1 cellular context compared by ENCODE assay signal in genomic region chr19:56121180-56122167, GRCh38.
TF ChIP-seq lines count a peak whose summit lies in the region.

Gene ZNF787, minus strand, starts transcription at chr19:56121295. Its CDS starts 18,078 bp downstream, at chr19:56103217.

TF ChIP-seq in HepG2, 621 proteins besides CTCF, POLR2A, EP300 and RAD21 (continued from another document and continues in another):
- TF ChIP-seq PATZ1 (CRISPR knock-in tag; IDR thresholded peaks at IDR 0.05) (peak; percentile 95), NFRKB (IDR thresholded peaks at IDR 0.05) (no peak), CREM (IDR thresholded peaks at IDR 0.05) (no peak; the same call in 1 of the 2 replicates), CREM (CRISPR knock-in tag; IDR thresholded peaks at IDR 0.05) (no peak), ZNF749 (CRISPR knock-in tag; IDR thresholded peaks at IDR 0.05; ENCODE audit: borderline replicate concordance) (no peak), ZNF275 (CRISPR knock-in tag; IDR thresholded peaks at IDR 0.05; ENCODE audit: borderline replicate concordance) (peak; percentile 32), ZNF678 (CRISPR knock-in tag; IDR thresholded peaks at IDR 0.05) (no peak), MED1 (CRISPR knock-in tag; IDR thresholded peaks at IDR 0.05) (peak; percentile 56), ZNF350 (CRISPR knock-in tag; IDR thresholded peaks at IDR 0.05; ENCODE audit: borderline replicate concordance, low read depth) (peak; percentile 94; the same call in 1 of the 2 replicates), ZFP37 (CRISPR knock-in tag; IDR thresholded peaks at IDR 0.05; ENCODE audit: borderline replicate concordance) (no peak), ELK4 (CRISPR knock-in tag; IDR thresholded peaks at IDR 0.05; ENCODE audit: borderline replicate concordance) (0 out of 2 replicates have a peak, but pooled peaks have one; percentile 30), ZNF460 (CRISPR knock-in tag; IDR thresholded peaks at IDR 0.05; ENCODE audit: borderline replicate concordance) (peak; percentile 56; the same call in 1 of the 2 replicates), NR0B2 (CRISPR knock-in tag; IDR thresholded peaks at IDR 0.05) (no peak), ZNF383 (CRISPR knock-in tag; IDR thresholded peaks at IDR 0.05; ENCODE audit: borderline replicate concordance) (no peak), CBX2 (IDR thresholded peaks at IDR 0.05; ENCODE audit: low read depth, low read length) (no peak), CBX2 (CRISPR knock-in tag; IDR thresholded peaks at IDR 0.05; ENCODE audit: low read depth) (no peak), HMGXB3 (CRISPR knock-in tag; IDR thresholded peaks at IDR 0.05; ENCODE audit: borderline replicate concordance) (no peak), ZNF24 (IDR thresholded peaks at IDR 0.05) (no peak), ZNF687 (CRISPR knock-in tag; IDR thresholded peaks at IDR 0.05) (peak; percentile 70; the same call in 1 of the 2 replicates), JUNB (CRISPR knock-in tag; IDR thresholded peaks at IDR 0.05; ENCODE audit: borderline replicate concordance) (no peak), RFXANK (CRISPR knock-in tag; IDR thresholded peaks at IDR 0.05) (no peak), ZNF761 (CRISPR knock-in tag; conservative IDR thresholded peaks at IDR 0.05) (peak; percentile 79; the same call in 1 of the 2 replicates), ZNF781 (CRISPR knock-in tag; IDR thresholded peaks at IDR 0.05; ENCODE audit: borderline replicate concordance, not compliant biosample characterization) (no peak), SSRP1 (CRISPR knock-in tag; IDR thresholded peaks at IDR 0.05) (no peak; the same call in 1 of the 2 replicates), ZNF362 (CRISPR knock-in tag; IDR thresholded peaks at IDR 0.05; ENCODE audit: borderline replicate concordance) (peak; percentile 46; the same call in 1 of the 2 replicates), ZSCAN20 (CRISPR knock-in tag; IDR thresholded peaks at IDR 0.05; ENCODE audit: borderline replicate concordance) (no peak), BRF2 (CRISPR knock-in tag; IDR thresholded peaks at IDR 0.05) (no peak), CEBPB (IDR thresholded peaks at IDR 0.05; ENCODE audit: borderline replicate concordance, low read depth, low read length) (no peak), HNRNPH1 (optimal IDR thresholded peaks at IDR 0.05; ENCODE audit: low read depth, low read length) (no peak), TIGD3 (CRISPR knock-in tag; IDR thresholded peaks at IDR 0.05; ENCODE audit: borderline replicate concordance) (no peak), ZNF609 (CRISPR knock-in tag; IDR thresholded peaks at IDR 0.05; ENCODE audit: borderline replicate concordance) (peak; percentile 43), ZNF558 (CRISPR knock-in tag; IDR thresholded peaks at IDR 0.05; ENCODE audit: borderline replicate concordance) (no peak), HCFC1 (IDR thresholded peaks at IDR 0.05; ENCODE audit: low read depth, low read length) (peak; percentile 61), HMG20A (CRISPR knock-in tag; IDR thresholded peaks at IDR 0.05; ENCODE audit: borderline replicate concordance) (no peak; the same call in 1 of the 2 replicates)
